In genomic region chr19:49664171-49665070, GRCh38 we compare ENCODE assay signal across 8 cellular contexts. TPM values are rescaled to one million over a fixed set of nuclear protein-coding genes. Genes with fewer than 3 reads are reported as not detected.
DNase-seq lines count a peak whose midpoint lies in the region; TF ChIP-seq lines count a peak whose summit lies in the region.

No MANE protein-coding gene starts in this region.

- H3K27ac Mint-ChIP-seq in nephron progenitor cell = peak overlapping the region; percentile 93
- H3K27ac Mint-ChIP-seq in stimulated activated naive CD8-positive, alpha-beta T cell treated with anti-CD3 and anti-CD28 coated beads, Interleukin-15, Interleukin-2, amounts not matched to agents 100 ng/mL and 50 ng/mL, for 24 hours = peak overlapping the region; percentile 93

- TF ChIP-seq CTCF in nephron progenitor cell (IDR thresholded peaks at IDR 0.05) = no peak

- H3K4me3 Mint-ChIP-seq in nephron progenitor cell = peak overlapping the region; percentile 97
- H3K4me3 Mint-ChIP-seq in stimulated activated naive CD8-positive, alpha-beta T cell treated with anti-CD3 and anti-CD28 coated beads, Interleukin-15, Interleukin-2, amounts not matched to agents 100 ng/mL and 50 ng/mL, for 24 hours = peak overlapping the region; percentile 97

- H3K9me3 Mint-ChIP-seq in nephron progenitor cell = peaks cover 4% of the 10 kb centered on the region
- H3K9me3 Mint-ChIP-seq in stimulated activated naive CD8-positive, alpha-beta T cell treated with anti-CD3 and anti-CD28 coated beads, Interleukin-15, Interleukin-2, amounts not matched to agents 100 ng/mL and 50 ng/mL, for 24 hours = no peaks in the 10 kb centered on the region

- peaks cover 43% of the 10 kb centered on the region for H3K4me1 Mint-ChIP-seq in nephron progenitor cell
- H3K4me1 Mint-ChIP-seq in stimulated activated naive CD8-positive, alpha-beta T cell treated with anti-CD3 and anti-CD28 coated beads, Interleukin-15, Interleukin-2, amounts not matched to agents 100 ng/mL and 50 ng/mL, for 24 hours (ENCODE audit: low read depth) = peaks cover 39% of the 10 kb centered on the region

- peaks cover 4% of the 10 kb centered on the region for H3K27me3 Mint-ChIP-seq in nephron progenitor cell (ENCODE audit: low read depth, poor library complexity)
- H3K27me3 Mint-ChIP-seq in stimulated activated naive CD8-positive, alpha-beta T cell treated with anti-CD3 and anti-CD28 coated beads, Interleukin-15, Interleukin-2, amounts not matched to agents 100 ng/mL and 50 ng/mL, for 24 hours = no peaks in the 10 kb centered on the region

- DNase-seq in NCI-H1436 (lab: John Stamatoyannopoulos, UW) (peak; percentile 86), NCI-H1436 treated with DMSO at 0.1 percent for 48 hours (lab: John Stamatoyannopoulos, UW) (no peak), LHCN-M2 (ENCODE audit: low read depth) (peak; percentile 74), RPMI8226 (peak; percentile 88), fibroblast of the conjunctiva (ENCODE audit: low read depth) (peak; percentile 53), nephron progenitor cell (peak; percentile 97)
- peak; percentile 90 for DNase-seq in activated effector memory CD4-positive, alpha-beta T cell treated with Interleukin-2 at 50 U/mL for 16 hours

- peaks cover 32% of the 10 kb centered on the region for H3K36me3 Mint-ChIP-seq in nephron progenitor cell (ENCODE audit: low read depth)
- H3K36me3 Mint-ChIP-seq in stimulated activated naive CD8-positive, alpha-beta T cell treated with anti-CD3 and anti-CD28 coated beads, Interleukin-15, Interleukin-2, amounts not matched to agents 100 ng/mL and 50 ng/mL, for 24 hours (ENCODE audit: low read depth) = peaks cover 31% of the 10 kb centered on the region

RNA-seq across cellular contexts. Expression of gene IRF3, which starts 1.2 kb away (rescaled TPM):
- 55.0 and 62.7 TPM in 2 replicates for total RNA-seq in LHCN-M2 (2014; rRNA removed)
- 81.7 TPM for polyA plus RNA-seq in LHCN-M2 (2012)

RNA-seq across cellular contexts. Expression of gene BCL2L12, which starts 1.3 kb away (rescaled TPM):
- 25.6 and 25.7 TPM in 2 replicates for total RNA-seq in LHCN-M2 (2014; rRNA removed)
- polyA plus RNA-seq in LHCN-M2 (2012) = 49.4 TPM

RNA-seq across cellular contexts. Expression of gene PRMT1, which starts 12.7 kb away (rescaled TPM):
- total RNA-seq in LHCN-M2 (2014; rRNA removed) = 342 and 345 TPM in 2 replicates
- 229 TPM for polyA plus RNA-seq in LHCN-M2 (2012)

RNA-seq across cellular contexts. Expression of gene SCAF1, which starts 22.4 kb away (rescaled TPM):
- 23.9 and 24.8 TPM in 2 replicates for total RNA-seq in LHCN-M2 (2014; rRNA removed)
- 44.4 TPM for polyA plus RNA-seq in LHCN-M2 (2012)

RNA-seq across cellular contexts. Expression of gene RRAS, which starts 24.5 kb away (rescaled TPM):
- total RNA-seq in LHCN-M2 (2014; rRNA removed) = 61.3 and 65.3 TPM in 2 replicates
- 228 TPM for polyA plus RNA-seq in LHCN-M2 (2012)
